ENCODE assay signal across 1 cellular context in genomic region chr14:31268216-31268615, GRCh38.
TF ChIP-seq lines count a peak whose summit lies in the region.

No MANE protein-coding gene starts in this region.

TF ChIP-seq in HepG2, 621 proteins besides CTCF, POLR2A, EP300 and RAD21 (continued from another document):
- TF ChIP-seq ZNF512B (CRISPR knock-in tag; IDR thresholded peaks at IDR 0.05; ENCODE audit: borderline replicate concordance) (no peak), ZNF460 (CRISPR knock-in tag; IDR thresholded peaks at IDR 0.05; ENCODE audit: borderline replicate concordance) (no peak), ZMAT3 (CRISPR knock-in tag; conservative IDR thresholded peaks at IDR 0.05) (no peak), E2F1 (CRISPR knock-in tag; IDR thresholded peaks at IDR 0.05) (0 out of 2 replicates have a peak, but pooled peaks have one; percentile 28), TOPORS (CRISPR knock-in tag; IDR thresholded peaks at IDR 0.05) (no peak)
